In genomic region chr15:62739507-62739906, GRCh38 we compare ENCODE assay signal across 12 cellular contexts.
DNase-seq lines count a peak whose midpoint lies in the region; TF ChIP-seq lines count a peak whose summit lies in the region.
"Had no signal": no experiment of that assay in that cellular context is flagged by ENCODE, and none has a peak within 500 bp of the region (broad histone marks: within the 10 kb centered on the region; RNA-seq: fewer than 3 reads in every experiment).

No MANE protein-coding gene starts in this region.

- H3K36me3 ChIP-seq in kidney epithelial cell (ENCODE audit: control insufficient read depth, insufficient read depth, low read length): no peaks in the 10 kb centered on the region
- H3K36me3 ChIP-seq in CD4-positive, alpha-beta memory T cell (ENCODE audit: insufficient read depth, low read length): no peaks in the 10 kb centered on the region

- peaks cover 0 to 13% (median 5%) of the 10 kb centered on the region in 4 donors for H3K4me1 Mint-ChIP-seq in CD4-positive, alpha-beta memory T cell
- H3K4me1 Mint-ChIP-seq in activated T-helper 2 cell treated with anti-CD3 and anti-CD28 coated beads, Interferon-gamma antibody, Interleukin-2, Interleukin-4, amounts not matched to agents 10 μg/mL and 5 μg/mL and 100 μg/mL, durations not matched to agents 14 hours and 24 hours and 36 hours (ENCODE audit: low read depth): peaks cover 2% of the 10 kb centered on the region

- intact Hi-C loops in CD4-positive, alpha-beta memory T cell (cut with micrococcal nuclease): no loop called here
- intact Hi-C loops in activated T-helper 2 cell treated with anti-CD3 and anti-CD28 coated beads, Interferon-gamma antibody, Interleukin-2, Interleukin-4, amounts not matched to agents 10 μg/mL and 5 μg/mL and 100 μg/mL, durations not matched to agents 14 hours and 24 hours and 36 hours (cut with micrococcal nuclease): no loop called here

- CTCF ChIA-PET in CD4-positive, alpha-beta memory T cell (lab: Charles Lee; ENCODE audit: partially characterized antibody): interaction anchor here (0.7 to 1.1 kb wide), 3 partner anchors 8 to 38 kb away, joined by 3 read pairs; no protein-coding TSS in a partner anchor

- no peak for TF ChIP-seq CTCF in kidney epithelial cell (IDR thresholded peaks at IDR 0.05; ENCODE audit: insufficient read depth, low read length, poor library complexity, severe bottlenecking)

- POLR2A ChIA-PET in CD4-positive, alpha-beta memory T cell (lab: Charles Lee; ENCODE audit: partially characterized antibody): no interaction called here

- DNase-seq in HS-27A (ENCODE audit: low read depth) (peak; percentile 82), astrocyte of the hippocampus (ENCODE audit: low read depth, low spot score) (peak; percentile 69), kidney epithelial cell (ENCODE audit: low read depth) (peak; percentile 69), NCI-H146 (lab: John Stamatoyannopoulos, UW) (no peak)
- no peak for DNase-seq in CD4-positive, alpha-beta memory T cell
- DNase-seq in activated T-helper 2 cell treated with anti-CD3 and anti-CD28 coated beads, Interferon-gamma antibody, Interleukin-2, Interleukin-4, amounts not matched to agents 10 μg/mL and 5 μg/mL and 100 μg/mL, durations not matched to agents 14 hours and 24 hours and 36 hours (ENCODE audit: low spot score): no peak
- DNase-seq in stimulated activated CD8-positive, alpha-beta memory T cell treated with anti-CD3 and anti-CD28 coated beads, Interleukin-4, amount 100 ng/mL, for 48 hours: no peak
- DNase-seq: activated CD4-positive, alpha-beta T cell treated with anti-CD3 and anti-CD28 coated beads, Interleukin-2, amount 50 U/mL, for 4 hours; NCI-H2227 treated with DMSO at 0.1 percent for 48 hours; Peyer's patch; stimulated activated naive CD8-positive, alpha-beta T cell treated with anti-CD3 and anti-CD28 coated beads, Interleukin-15, amount 100 ng/mL, for 72 hours; T-helper 9 cell had no signal

- no peaks in the 10 kb centered on the region for H3K9me3 ChIP-seq in CD4-positive, alpha-beta memory T cell (ENCODE audit: control insufficient read depth in 1 of 2, low read length in 2 of 2)
- H3K9me3 ChIP-seq: Peyer's patch had no signal

- peaks cover 0 to 5% (median 0%) of the 10 kb centered on the region in 8 donors for H3K9me3 Mint-ChIP-seq in CD4-positive, alpha-beta memory T cell
- H3K9me3 Mint-ChIP-seq in activated T-helper 2 cell treated with anti-CD3 and anti-CD28 coated beads, Interferon-gamma antibody, Interleukin-2, Interleukin-4, amounts not matched to agents 10 μg/mL and 5 μg/mL and 100 μg/mL, durations not matched to agents 14 hours and 24 hours and 36 hours: no peaks in the 10 kb centered on the region
- H3K9me3 Mint-ChIP-seq: stimulated activated naive CD8-positive, alpha-beta T cell treated with anti-CD3 and anti-CD28 coated beads, Interleukin-15, amount 100 ng/mL, for 72 hours had no signal

- no peaks in the 10 kb centered on the region for H3K27me3 ChIP-seq in kidney epithelial cell (ENCODE audit: control insufficient read depth, insufficient read depth, low read length)
- no peaks in the 10 kb centered on the region for H3K27me3 ChIP-seq in CD4-positive, alpha-beta memory T cell (ENCODE audit: insufficient read depth, low read length)
- H3K27me3 ChIP-seq: Peyer's patch had no signal

- H3K4me3 Mint-ChIP-seq in CD4-positive, alpha-beta memory T cell: no peak overlapping the region
- H3K4me3 Mint-ChIP-seq in activated T-helper 2 cell treated with anti-CD3 and anti-CD28 coated beads, Interferon-gamma antibody, Interleukin-2, Interleukin-4, amounts not matched to agents 10 μg/mL and 5 μg/mL and 100 μg/mL, durations not matched to agents 14 hours and 24 hours and 36 hours (ENCODE audit: low read depth): no peak overlapping the region
- H3K4me3 Mint-ChIP-seq: stimulated activated naive CD8-positive, alpha-beta T cell treated with anti-CD3 and anti-CD28 coated beads, Interleukin-15, amount 100 ng/mL, for 72 hours had no signal

- peaks cover 5 to 6% of the 10 kb centered on the region in 2 donors for H3K27me3 Mint-ChIP-seq in CD4-positive, alpha-beta memory T cell
- no peaks in the 10 kb centered on the region for H3K27me3 Mint-ChIP-seq in activated T-helper 2 cell treated with anti-CD3 and anti-CD28 coated beads, Interferon-gamma antibody, Interleukin-2, Interleukin-4, amounts not matched to agents 10 μg/mL and 5 μg/mL and 100 μg/mL, durations not matched to agents 14 hours and 24 hours and 36 hours (ENCODE audit: low read depth)

- H3K36me3 Mint-ChIP-seq in CD4-positive, alpha-beta memory T cell: no peaks in the 10 kb centered on the region
- H3K36me3 Mint-ChIP-seq in activated T-helper 2 cell treated with anti-CD3 and anti-CD28 coated beads, Interferon-gamma antibody, Interleukin-2, Interleukin-4, amounts not matched to agents 10 μg/mL and 5 μg/mL and 100 μg/mL, durations not matched to agents 14 hours and 24 hours and 36 hours (ENCODE audit: low read depth): no peaks in the 10 kb centered on the region

- no peak overlapping the region for H3K4me3 ChIP-seq in kidney epithelial cell (ENCODE audit: low read depth, low read length)
- H3K4me3 ChIP-seq in CD4-positive, alpha-beta memory T cell (ENCODE audit: low read length in 2 of 2): no peak overlapping the region
- H3K4me3 ChIP-seq: Peyer's patch had no signal

- no peak overlapping the region for H3K27ac Mint-ChIP-seq in CD4-positive, alpha-beta memory T cell
- no peak overlapping the region for H3K27ac Mint-ChIP-seq in activated T-helper 2 cell treated with anti-CD3 and anti-CD28 coated beads, Interferon-gamma antibody, Interleukin-2, Interleukin-4, amounts not matched to agents 10 μg/mL and 5 μg/mL and 100 μg/mL, durations not matched to agents 14 hours and 24 hours and 36 hours
- H3K27ac Mint-ChIP-seq: stimulated activated naive CD8-positive, alpha-beta T cell treated with anti-CD3 and anti-CD28 coated beads, Interleukin-15, amount 100 ng/mL, for 72 hours had no signal

- H3K27ac ChIP-seq in CD4-positive, alpha-beta memory T cell (ENCODE audit: low read depth, low read length): no peak overlapping the region
- H3K27ac ChIP-seq: Peyer's patch had no signal

- H3K4me1 ChIP-seq in CD4-positive, alpha-beta memory T cell (ENCODE audit: insufficient read depth, low read length): peaks cover 4% of the 10 kb centered on the region
- H3K4me1 ChIP-seq: Peyer's patch had no signal

Comparison
In these comparisons a context has a peak if more than half of its experiments do, and no peak if none do; other contexts are left out.
1. DNase-seq: peak in HS-27A (single experiment), astrocyte of the hippocampus (single experiment) and kidney epithelial cell (single experiment); none in CD4-positive, alpha-beta memory T cell (0 of 5), NCI-H146 (single experiment), activated T-helper 2 cell treated with anti-CD3 and anti-CD28 coated beads, Interferon-gamma antibody, Interleukin-2, Interleukin-4, amounts not matched to agents 10 μg/mL and 5 μg/mL and 100 μg/mL, durations not matched to agents 14 hours and 24 hours and 36 hours (single experiment) and stimulated activated CD8-positive, alpha-beta memory T cell treated with anti-CD3 and anti-CD28 coated beads, Interleukin-4, amount 100 ng/mL, for 48 hours (single experiment).